In genomic region chr1:65309317-65310077, GRCh38 we compare ENCODE assay signal across 8 cellular contexts. TPM values are rescaled to one million over a fixed set of nuclear protein-coding genes. Genes with fewer than 3 reads are reported as not detected.
DNase-seq lines count a peak whose midpoint lies in the region; ATAC-seq and TF ChIP-seq lines count a peak whose summit lies in the region.

TSS of gene DNAJC6 (plus strand) at chr1:65309543. CDS start at chr1:65309746, 203 bp downstream.

- H3K9me3 ChIP-seq in Panc1 (ENCODE audit: control insufficient read depth, insufficient read depth, low read depth, low read length), result no peaks in the 10 kb centered on the region

- no peak within 1 kb of the TSS for H3K27ac Mint-ChIP-seq in activated T-helper 17 cell treated with anti-CD3 and anti-CD28 coated beads, Interleukin-2, amount 50 U/mL, for 72 hours
- H3K27ac Mint-ChIP-seq in stimulated activated naive B cell treated with anti-CD40 and anti-IgM and Interleukin-4, amounts not matched to agents 10 μg/mL and 1 μg/mL and 100 μg/mL, for 72 hours, result no peak within 1 kb of the TSS

- in situ Hi-C loops in Panc1 (cut with HindIII; ENCODE audit: low pct_unique_long_range_greater_than_20kb, low sequenced_read_pairs), result no loop called here

- peak within 1 kb of the TSS; percentile 56 for H3K4me3 Mint-ChIP-seq in activated T-helper 17 cell treated with anti-CD3 and anti-CD28 coated beads, Interleukin-2, amount 50 U/mL, for 72 hours
- peak within 1 kb of the TSS; percentile 74 to 79 for H3K4me3 Mint-ChIP-seq in stimulated activated naive B cell treated with anti-CD40 and anti-IgM and Interleukin-4, amounts not matched to agents 10 μg/mL and 1 μg/mL and 100 μg/mL, for 72 hours

- DNase-seq in DMS53 (lab: John Stamatoyannopoulos, UW) (peak; percentile 97), HK-2 (ENCODE audit: unreplicated experiment) (peak; percentile 84), Panc1 (ENCODE audit: low read depth, low spot score) (no peak), fibroblast of mammary gland (ENCODE audit: low read depth) (peak; percentile 50), myocyte (ENCODE audit: low read depth) (peak; percentile 88)
- DNase-seq in stimulated activated naive B cell treated with anti-CD40 and anti-IgM and Interleukin-4, amounts not matched to agents 10 μg/mL and 1 μg/mL and 100 μg/mL, for 72 hours, result peak; percentile 13

- 0 out of 2 replicates have a peak, but pooled peaks cover 3% of the 10 kb centered on the region for H3K4me1 ChIP-seq in Panc1 (ENCODE audit: control insufficient read depth, insufficient read depth, low read length)

- no TSS peak for BruUV-seq in Panc1 (replicated peaks; lab: Mats Ljungman, UMichigan)

- peaks cover 16% of the 10 kb centered on the region for H3K27me3 ChIP-seq in Panc1 (ENCODE audit: control insufficient read depth, insufficient read depth, low read length)

- intact Hi-C loops in Panc1 (cut with micrococcal nuclease; ENCODE audit: unreplicated experiment), result no loop called here

- POLR2A ChIA-PET in Panc1 (lab: Charles Lee), result no interaction called here

- no peaks in the 10 kb centered on the region for H3K4me1 Mint-ChIP-seq in activated T-helper 17 cell treated with anti-CD3 and anti-CD28 coated beads, Interleukin-2, amount 50 U/mL, for 72 hours
- peaks cover 3 to 4% of the 10 kb centered on the region in 2 donors for H3K4me1 Mint-ChIP-seq in stimulated activated naive B cell treated with anti-CD40 and anti-IgM and Interleukin-4, amounts not matched to agents 10 μg/mL and 1 μg/mL and 100 μg/mL, for 72 hours

- no peaks in the 10 kb centered on the region for H3K36me3 Mint-ChIP-seq in activated T-helper 17 cell treated with anti-CD3 and anti-CD28 coated beads, Interleukin-2, amount 50 U/mL, for 72 hours (ENCODE audit: low read depth)
- no peaks in the 10 kb centered on the region for H3K36me3 Mint-ChIP-seq in stimulated activated naive B cell treated with anti-CD40 and anti-IgM and Interleukin-4, amounts not matched to agents 10 μg/mL and 1 μg/mL and 100 μg/mL, for 72 hours

- ATAC-seq in Panc1 (peak; percentile 94), GM18511 (IDR thresholded peaks at IDR 0.05; ENCODE audit: unreplicated experiment) (no peak)
- peak; percentile 72 for ATAC-seq in activated T-helper 17 cell treated with anti-CD3 and anti-CD28 coated beads, Interleukin-2, amount 50 U/mL, for 72 hours (replicated peaks)
- peak; percentile 84 to 85 for ATAC-seq in stimulated activated naive B cell treated with anti-CD40 and anti-IgM and Interleukin-4, amounts not matched to agents 10 μg/mL and 1 μg/mL and 100 μg/mL, for 72 hours (replicated peaks)

- H3K9me3 Mint-ChIP-seq in activated T-helper 17 cell treated with anti-CD3 and anti-CD28 coated beads, Interleukin-2, amount 50 U/mL, for 72 hours, result no peaks in the 10 kb centered on the region
- no peaks in the 10 kb centered on the region for H3K9me3 Mint-ChIP-seq in stimulated activated naive B cell treated with anti-CD40 and anti-IgM and Interleukin-4, amounts not matched to agents 10 μg/mL and 1 μg/mL and 100 μg/mL, for 72 hours

- CTCF ChIA-PET in Panc1 (lab: Charles Lee), result interaction anchor here (0.6 to 0.7 kb wide), 2 partner anchors 18 to 149 kb away, joined by 3 to 9 read pairs; no protein-coding TSS in a partner anchor

- peaks cover 37% of the 10 kb centered on the region for H3K27me3 Mint-ChIP-seq in activated T-helper 17 cell treated with anti-CD3 and anti-CD28 coated beads, Interleukin-2, amount 50 U/mL, for 72 hours
- peaks cover 30 to 61% of the 10 kb centered on the region in 2 donors for H3K27me3 Mint-ChIP-seq in stimulated activated naive B cell treated with anti-CD40 and anti-IgM and Interleukin-4, amounts not matched to agents 10 μg/mL and 1 μg/mL and 100 μg/mL, for 72 hours

- H3K4me3 ChIP-seq in Panc1 (ENCODE audit: low read depth in 2 of 2, low read length in 2 of 2) (peak within 1 kb of the TSS; percentile 40 to 46), fibroblast of mammary gland (ENCODE audit: control insufficient read depth, low read depth, low read length) (peak within 1 kb of the TSS; percentile 36)

- TF ChIP-seq CTCF in Panc1 (IDR thresholded peaks at IDR 0.05) (no peak), fibroblast of mammary gland (conservative IDR thresholded peaks at IDR 0.05; ENCODE audit: control insufficient read depth, insufficient read depth, low read depth, low read length) (no peak)

- H3K27ac ChIP-seq in Panc1 (ENCODE audit: low read length), result no peak within 1 kb of the TSS

- no peaks in the 10 kb centered on the region for H3K36me3 ChIP-seq in Panc1 (ENCODE audit: control insufficient read depth, insufficient read depth, low read length)

RNA-seq across cellular contexts. Expression of gene DNAJC6, which starts in this region (rescaled TPM):
- total RNA-seq in Panc1 (2021; ENCODE audit: unreplicated experiment) (4.0 TPM), myocyte (3.0 and 6.6 TPM in 2 replicates)
- polyA plus RNA-seq in Panc1 (2012; ENCODE audit: insufficient read length), result 1.5 TPM
- total RNA-seq in activated T-helper 17 cell treated with anti-CD3 and anti-CD28 coated beads, Interleukin-2, amount 50 U/mL, for 72 hours, result 10 to 100 TPM in 1 of 2 donors, 1 to 10 TPM in 1; 6.0 to 10.4 TPM
- polyA plus RNA-seq in myocyte (2012), result 4.3 TPM
